18 cellular contexts compared by ENCODE assay signal in the genomic region with DNA sequence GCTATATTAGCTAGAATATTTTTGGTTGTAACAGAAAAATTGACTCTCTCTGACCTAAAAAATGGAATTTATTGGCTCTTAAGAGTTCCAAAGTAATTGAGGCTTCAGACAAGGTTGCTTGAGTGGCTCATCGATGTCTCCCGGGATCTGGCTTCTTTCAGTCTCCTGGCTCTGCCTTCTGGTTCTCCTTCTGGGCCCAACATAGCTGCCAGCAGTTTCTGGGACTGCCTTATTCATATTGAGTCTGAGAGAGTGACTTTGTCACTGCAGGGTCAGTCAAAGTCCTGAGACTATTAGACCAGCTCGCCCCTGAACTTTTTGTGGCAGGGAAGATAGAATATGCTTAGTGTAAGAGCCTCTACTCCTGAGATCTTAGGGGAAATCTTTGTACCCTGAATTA.
DNase-seq lines count a peak whose midpoint lies in the region; ATAC-seq and TF ChIP-seq lines count a peak whose summit lies in the region.
"Had no signal": no experiment of that assay in that cellular context is flagged by ENCODE, and none has a peak within 500 bp of the region (broad histone marks: within the 10 kb centered on the region; RNA-seq: fewer than 3 reads in every experiment).

No MANE protein-coding gene starts in this region.

- H3K4me1 ChIP-seq in endodermal cell (ENCODE audit: control insufficient read depth, insufficient read depth, low read length) (peaks cover 15% of the 10 kb centered on the region), thyroid gland (peaks cover 36 to 52% of the 10 kb centered on the region in 2 donors)

- H3K9ac ChIP-seq in endodermal cell (ENCODE audit: extremely low read depth, low read length, poor library complexity, severe bottlenecking) = no peak overlapping the region

- H3K4me3 ChIP-seq in endodermal cell (ENCODE audit: low read length) = no peak overlapping the region
- H3K4me3 ChIP-seq in thyroid gland (replicated peaks in 1 of 3) = no peak overlapping the region
- H3K4me3 ChIP-seq: GM12878, mucosa of descending colon had no signal

- no peak for ATAC-seq in HG03457 (IDR thresholded peaks at IDR 0.05; ENCODE audit: unreplicated experiment)
- no peak for ATAC-seq in HG03280 (IDR thresholded peaks at IDR 0.05; ENCODE audit: unreplicated experiment)
- ATAC-seq: GM12878, Panc1 had no signal

- no peak overlapping the region for H3K27ac ChIP-seq in endodermal cell (ENCODE audit: low read depth, low read length)
- H3K27ac ChIP-seq in thyroid gland = peak overlapping the region; percentile 60 to 67 (median 65)
- H3K27ac ChIP-seq: brain microvascular endothelial cell had no signal

- 64 to 76% methylated on average over 3 of the region's 3 CpGs for WGBS in endodermal cell (ENCODE audit: insufficient coverage in 1 of 2, insufficient read length in 1 of 2), 2 experiments
- WGBS in thyroid gland, 2 donors = 71 to 74% methylated on average over 3 of the region's 3 CpGs

- H3K27ac Mint-ChIP-seq in endodermal cell = peak overlapping the region; percentile 89

- H3K4me3 Mint-ChIP-seq in endodermal cell = no peak overlapping the region

- H3K36me3 ChIP-seq in endodermal cell (ENCODE audit: control insufficient read depth, insufficient read depth, low read length) (peaks cover 20% of the 10 kb centered on the region), thyroid gland (no peaks in the 10 kb centered on the region)
- H3K36me3 ChIP-seq: brain microvascular endothelial cell had no signal

- TF ChIP-seq CTCF in endodermal cell (conservative IDR thresholded peaks at IDR 0.05) (no peak), thyroid gland (IDR thresholded peaks at IDR 0.05) (no peak)

- H3K27me3 ChIP-seq in endodermal cell (ENCODE audit: control insufficient read depth, insufficient read depth, low read length, poor library complexity, severe bottlenecking) (no peaks in the 10 kb centered on the region), thyroid gland (no peaks in the 10 kb centered on the region)
- H3K27me3 ChIP-seq: brain microvascular endothelial cell had no signal

- H3K4me1 Mint-ChIP-seq in endodermal cell = peaks cover 66% of the 10 kb centered on the region

- peaks cover 12% of the 10 kb centered on the region for H3K36me3 Mint-ChIP-seq in endodermal cell (ENCODE audit: low read depth)

- H3K9me3 ChIP-seq in endodermal cell (ENCODE audit: control insufficient read depth, low read length) = no peaks in the 10 kb centered on the region
- no peaks in the 10 kb centered on the region for H3K9me3 ChIP-seq in thyroid gland
- H3K9me3 ChIP-seq: mucosa of descending colon had no signal

- intact Hi-C loops in thyroid gland (cut with DNase I) = no loop called here

- H3K27me3 Mint-ChIP-seq in endodermal cell (ENCODE audit: insufficient read depth) = no peaks in the 10 kb centered on the region

- DNase-seq in NCI-H2171 treated with DMSO at 0.1 percent for 48 hours (lab: John Stamatoyannopoulos, UW) = peak; percentile 21
- peak; percentile 57 for DNase-seq in endodermal cell
- DNase-seq in islet precursor cell = peak; percentile 82
- peak; percentile 23 to 44 for DNase-seq in thyroid gland
- DNase-seq in UCSD-AML1 (lab: John Stamatoyannopoulos, UW; ENCODE audit: unreplicated experiment) = no peak
- DNase-seq: activated CD4-positive, alpha-beta T cell treated with anti-CD3 and anti-CD28 coated beads, Interleukin-2, amount 50 U/mL, for 1 hour; activated naive CD4-positive, alpha-beta T cell treated with anti-CD3 and anti-CD28 coated beads, Interleukin-2, amount 50 U/mL, for 16 hours; activated T-cell treated with anti-CD3 and anti-CD28 coated beads, Interleukin-2, amount 50 U/mL, for 1 hour; brain microvascular endothelial cell; kidney glomerular epithelial cell; mucosa of descending colon; NCI-H187 treated with DMSO at 0.1 percent for 48 hours; NCI-H526 treated with DMSO at 0.1 percent for 48 hours; stimulated activated CD4-positive, alpha-beta T cell treated with anti-CD3 and anti-CD28 coated beads, Interleukin-2, amount 100 ng/mL, for 48 hours had no signal

- no peaks in the 10 kb centered on the region for H3K9me3 Mint-ChIP-seq in endodermal cell

- no peak for TF ChIP-seq POLR2A in thyroid gland (IDR thresholded peaks at IDR 0.05)
